14 cellular contexts compared by ENCODE assay signal in the genomic region with DNA sequence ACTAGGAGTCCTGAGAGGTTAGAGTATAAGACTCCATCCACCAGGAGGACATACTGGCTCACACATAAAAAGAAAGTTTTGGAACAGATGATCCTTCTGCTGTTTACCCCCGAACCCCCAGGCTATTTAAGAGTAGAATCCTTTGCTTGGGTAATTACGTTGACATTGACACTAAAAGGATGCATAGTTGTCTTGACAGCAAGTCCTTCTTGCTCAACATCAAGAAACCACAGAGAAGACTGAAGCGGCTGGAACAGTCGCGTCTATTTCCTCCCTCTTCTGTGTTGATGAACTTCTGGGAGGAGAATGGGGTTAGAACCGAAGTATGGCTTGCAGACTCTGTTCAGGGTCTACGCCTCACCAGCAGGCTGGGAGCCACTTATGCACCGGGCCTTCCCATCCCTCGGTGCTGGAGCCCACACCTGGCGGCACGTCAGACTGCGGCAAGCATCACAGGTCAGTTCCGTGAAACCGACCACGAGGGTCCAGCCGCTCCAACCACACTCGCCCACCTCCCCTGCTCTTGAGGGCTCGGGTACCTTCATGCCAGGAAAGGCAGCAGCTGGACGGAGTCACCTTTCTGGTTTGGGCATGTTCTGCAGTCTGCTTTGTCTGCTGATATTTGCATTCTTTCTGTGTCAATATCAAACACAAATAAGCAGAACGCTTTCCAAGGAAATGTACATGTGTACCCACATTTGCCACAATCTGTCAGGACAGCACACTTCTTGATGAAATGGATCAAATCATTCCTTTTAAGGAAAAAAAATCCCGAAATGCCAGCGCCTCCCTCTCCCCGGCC. TPM values are rescaled to one million over a fixed set of nuclear protein-coding genes. Genes with fewer than 3 reads are reported as not detected.
DNase-seq lines count a peak whose midpoint lies in the region; ATAC-seq, FAIRE-seq and TF ChIP-seq lines count a peak whose summit lies in the region.
"Had no signal": no experiment of that assay in that cellular context is flagged by ENCODE, and none has a peak within 500 bp of the region (broad histone marks: within the 10 kb centered on the region; RNA-seq: fewer than 3 reads in every experiment).

No MANE protein-coding gene starts in this region.

- no TSS peak for BruUV-seq in PC-9 (replicated peaks; lab: Mats Ljungman, UMichigan)

- intact Hi-C loops in naive thymus-derived CD4-positive, alpha-beta T cell (cut with micrococcal nuclease) = loop anchor here in 1 of 2 donors (5.0 kb wide), 1 partner anchor 53 kb away; no protein-coding TSS in a partner anchor
- intact Hi-C loops in PC-9 (cut with micrococcal nuclease; ENCODE audit: unreplicated experiment) = loop anchor here (10.0 kb wide), 1 partner anchor 216 kb away; a partner anchor contains a TSS

- no peaks in the 10 kb centered on the region for H3K27me3 Mint-ChIP-seq in naive thymus-derived CD4-positive, alpha-beta T cell
- H3K27me3 Mint-ChIP-seq: activated CD4-positive, alpha-beta T cell treated with anti-CD3 and anti-CD28 coated beads, Interleukin-2, amount 10 ng/mL, durations not matched to agents 24 days and 14 days; CD4-positive, CD25-positive, alpha-beta regulatory T cell had no signal

- no peak for FAIRE-seq in urothelium cell line (lab: Jason Lieb, UNC)

- H3K9me3 Mint-ChIP-seq in naive thymus-derived CD4-positive, alpha-beta T cell = no peaks in the 10 kb centered on the region
- H3K9me3 Mint-ChIP-seq: activated CD4-positive, alpha-beta T cell treated with anti-CD3 and anti-CD28 coated beads, Interleukin-2, amount 10 ng/mL, durations not matched to agents 24 days and 14 days; CD4-positive, CD25-positive, alpha-beta regulatory T cell; central memory CD8-positive, alpha-beta T cell had no signal

- H3K27me3 ChIP-seq in naive thymus-derived CD4-positive, alpha-beta T cell (ENCODE audit: control insufficient read depth in 2 of 2, insufficient read depth in 2 of 2, low read length in 2 of 2) = no peaks in the 10 kb centered on the region
- H3K27me3 ChIP-seq in PC-9 (ENCODE audit: insufficient read depth, low read depth) = no peaks in the 10 kb centered on the region
- H3K27me3 ChIP-seq: esophagus muscularis mucosa had no signal

- H3K4me1 ChIP-seq in naive thymus-derived CD4-positive, alpha-beta T cell (ENCODE audit: control insufficient read depth in 2 of 2, insufficient read depth in 2 of 2, low read length in 2 of 2) = no peaks in the 10 kb centered on the region
- no peaks in the 10 kb centered on the region for H3K4me1 ChIP-seq in PC-9 (replicated peaks; ENCODE audit: insufficient read depth)

- H3K36me3 Mint-ChIP-seq in naive thymus-derived CD4-positive, alpha-beta T cell = peaks cover 0 to 5% (median 0%) of the 10 kb centered on the region in 5 donors

- H4K20me1 ChIP-seq in PC-9 (ENCODE audit: insufficient read depth) = no peaks in the 10 kb centered on the region

- H3K79me2 ChIP-seq in PC-9 (ENCODE audit: low read depth) = no peaks in the 10 kb centered on the region

- no peak overlapping the region for H2AFZ ChIP-seq in PC-9

- no peaks in the 10 kb centered on the region for H3F3A ChIP-seq in PC-9 (ENCODE audit: insufficient read depth, low read depth)

- no peak overlapping the region for H3K4me3 Mint-ChIP-seq in naive thymus-derived CD4-positive, alpha-beta T cell
- H3K4me3 Mint-ChIP-seq: activated CD4-positive, alpha-beta T cell treated with anti-CD3 and anti-CD28 coated beads, Interleukin-2, amount 10 ng/mL, durations not matched to agents 24 days and 14 days; CD4-positive, CD25-positive, alpha-beta regulatory T cell; central memory CD8-positive, alpha-beta T cell had no signal

- H3K4me1 Mint-ChIP-seq in naive thymus-derived CD4-positive, alpha-beta T cell = peaks cover 7 to 22% (median 15%) of the 10 kb centered on the region in 7 donors
- H3K4me1 Mint-ChIP-seq: activated CD4-positive, alpha-beta T cell treated with anti-CD3 and anti-CD28 coated beads, Interleukin-2, amount 10 ng/mL, durations not matched to agents 24 days and 14 days; central memory CD8-positive, alpha-beta T cell had no signal

- POLR2A ChIA-PET in naive thymus-derived CD4-positive, alpha-beta T cell (lab: Charles Lee) = no interaction called here
- POLR2A ChIA-PET in PC-9 (lab: Charles Lee; ENCODE audit: unreplicated experiment) = no interaction called here

- no peaks in the 10 kb centered on the region for H3K36me3 ChIP-seq in naive thymus-derived CD4-positive, alpha-beta T cell (ENCODE audit: control insufficient read depth in 2 of 3, insufficient read depth in 3 of 3, low read length in 3 of 3)
- no peaks in the 10 kb centered on the region for H3K36me3 ChIP-seq in PC-9 (ENCODE audit: low read depth)

- CTCF ChIA-PET in naive thymus-derived CD4-positive, alpha-beta T cell (lab: Charles Lee) = interaction anchor here (3.3 to 3.9 kb wide), 3 partner anchors 32 to 216 kb away, joined by 26 to 35 read pairs (median 31); a partner anchor contains a TSS
- CTCF ChIA-PET in PC-9 (lab: Charles Lee) = no interaction called here

- peak; percentile 94 for DNase-seq in DMS53 (lab: John Stamatoyannopoulos, UW)
- DNase-seq in NCI-H146 (lab: John Stamatoyannopoulos, UW) = peak; percentile 89
- DNase-seq in SHP77 treated with DMSO at 0.1 percent for 48 hours (lab: John Stamatoyannopoulos, UW) = peak; percentile 77
- peak in 5 of 9 donors; percentile 12 to 28 (median 24) for DNase-seq in naive thymus-derived CD4-positive, alpha-beta T cell
- no peak for DNase-seq in PC-9
- no peak for DNase-seq in urothelium cell line (ENCODE audit: low spot score)
- DNase-seq in NCI-H524 (lab: John Stamatoyannopoulos, UW) = no peak
- DNase-seq: activated CD4-positive, alpha-beta T cell treated with anti-CD3 and anti-CD28 coated beads, Interleukin-2, amount 10 ng/mL, durations not matched to agents 24 days and 14 days; activated gamma-delta T cell treated with Interleukin-2 at 50 U/mL for 16 hours; NCI-H2171 had no signal

- peak; percentile 29 for ATAC-seq in naive thymus-derived CD4-positive, alpha-beta T cell
- ATAC-seq in HG02970 (IDR thresholded peaks at IDR 0.05; ENCODE audit: low FRiP score, unreplicated experiment) = no peak

- no peak overlapping the region for H3K4me2 ChIP-seq in PC-9

- no peaks in the 10 kb centered on the region for H3K9me2 ChIP-seq in PC-9 (ENCODE audit: insufficient read depth)

- no peak overlapping the region for H3K27ac ChIP-seq in naive thymus-derived CD4-positive, alpha-beta T cell (ENCODE audit: low read depth, low read length)
- H3K27ac ChIP-seq in PC-9 = no peak overlapping the region
- H3K27ac ChIP-seq: esophagus muscularis mucosa had no signal

- H3K27ac Mint-ChIP-seq in naive thymus-derived CD4-positive, alpha-beta T cell = peak overlapping the region in 3 of 9 donors; percentile 26 to 67 (median 39)
- H3K27ac Mint-ChIP-seq: activated CD4-positive, alpha-beta T cell treated with anti-CD3 and anti-CD28 coated beads, Interleukin-2, amount 10 ng/mL, durations not matched to agents 24 days and 14 days had no signal

- H3K4me3 ChIP-seq in naive thymus-derived CD4-positive, alpha-beta T cell (ENCODE audit: low read length) = no peak overlapping the region
- no peak overlapping the region for H3K4me3 ChIP-seq in PC-9
- H3K4me3 ChIP-seq: esophagus muscularis mucosa had no signal

- H3K9me3 ChIP-seq in naive thymus-derived CD4-positive, alpha-beta T cell (ENCODE audit: control insufficient read depth in 2 of 3, low read length in 3 of 3) = no peaks in the 10 kb centered on the region
- no peaks in the 10 kb centered on the region for H3K9me3 ChIP-seq in PC-9 (ENCODE audit: insufficient read depth, low read depth)
- H3K9me3 ChIP-seq: esophagus muscularis mucosa had no signal

- TF ChIP-seq CTCF in PC-9 (conservative IDR thresholded peaks at IDR 0.05) = no peak

RNA-seq across cellular contexts. Expression of a gene that starts 42.4 kb away (rescaled TPM):
- total RNA-seq in naive thymus-derived CD4-positive, alpha-beta T cell = 100 to 1,000 TPM in 1 of 5 experiments, 10 to 100 TPM in 4; 88.3 to 104 (median 94.0) TPM
- polyA plus RNA-seq in naive thymus-derived CD4-positive, alpha-beta T cell = 10 to 100 TPM in 1 of 2 donors, 1 to 10 TPM in 1; 7.0 to 12.4 TPM
- total RNA-seq in PC-9 (2021) = 43.7 and 44.1 TPM in 2 replicates

Comparison
In these comparisons a context has a peak if more than half of its experiments do, and no peak if none do; other contexts are left out.
1. DNase-seq: peak in DMS53 (single experiment), NCI-H146 (single experiment), SHP77 treated with DMSO at 0.1 percent for 48 hours (single experiment) and naive thymus-derived CD4-positive, alpha-beta T cell (5 of 9); none in PC-9 (0 of 2), urothelium cell line (single experiment) and NCI-H524 (0 of 2).